ENCODE assay signal across 15 cellular contexts in genomic region chr13:97076898-97077297, GRCh38.
DNase-seq lines count a peak whose midpoint lies in the region; ATAC-seq and TF ChIP-seq lines count a peak whose summit lies in the region.
"Had no signal": no experiment of that assay in that cellular context is flagged by ENCODE, and none has a peak within 500 bp of the region (broad histone marks: within the 10 kb centered on the region; RNA-seq: fewer than 3 reads in every experiment).

No MANE protein-coding gene starts in this region.

- WGBS in heart left ventricle, 4 donors = 62 to 69% (median 63%) methylated on average over 9 of the region's 9 CpGs

- ATAC-seq in heart left ventricle (peak in 2 of 4 donors; percentile 20 to 51), Right ventricle myocardium inferior (no peak), SK-N-SH treated with all-trans-retinoic acid at 6 μM for 48 hours (no peak), GM19397 (IDR thresholded peaks at IDR 0.05; ENCODE audit: unreplicated experiment) (no peak)
- ATAC-seq: activated CD4-positive, CD25-positive, alpha-beta regulatory T cell treated with anti-CD3 and anti-CD28 coated beads, Interleukin-2, amount 50 U/mL, for 24 hours had no signal

- H3K4me3 ChIP-seq in heart left ventricle = peak overlapping the region in 8 of 12 donors; percentile 15 to 45 (median 22)
- H3K4me3 ChIP-seq in adipocyte (ENCODE audit: low read length) = peak overlapping the region; percentile 5
- peak overlapping the region in 4 of 5 donors; percentile 17 to 39 (median 28) for H3K4me3 ChIP-seq in subcutaneous abdominal adipose tissue (ENCODE audit: low read depth in 1 of 5, low read length in 5 of 5)
- H3K4me3 ChIP-seq: skin epidermis had no signal

- no peaks in the 10 kb centered on the region for H3K27me3 ChIP-seq in heart left ventricle
- no peaks in the 10 kb centered on the region for H3K27me3 ChIP-seq in adipocyte (replicated peaks; ENCODE audit: control insufficient read depth, insufficient read depth, low read length)
- H3K27me3 ChIP-seq in subcutaneous abdominal adipose tissue (ENCODE audit: control insufficient read depth in 5 of 5, insufficient read depth in 4 of 5, low read length in 5 of 5) = no peaks in the 10 kb centered on the region

- H3K36me3 ChIP-seq in heart left ventricle = no peaks in the 10 kb centered on the region
- no peaks in the 10 kb centered on the region for H3K36me3 ChIP-seq in adipocyte (ENCODE audit: control insufficient read depth, insufficient read depth, low read length, severe bottlenecking)
- H3K36me3 ChIP-seq in subcutaneous abdominal adipose tissue (ENCODE audit: control insufficient read depth in 5 of 5, insufficient read depth in 5 of 5, low read length in 5 of 5) = peaks cover 0 to 2% (median 0%) of the 10 kb centered on the region in 5 donors

- DNase-seq in heart left ventricle = no peak
- DNase-seq in Right ventricle myocardium inferior (ENCODE audit: missing footprints) = no peak
- DNase-seq in adipocyte (ENCODE audit: low read depth) = peak; percentile 63
- DNase-seq in globus pallidus (ENCODE audit: low spot score) = peak; percentile 11
- DNase-seq in NCI-H1092 (lab: John Stamatoyannopoulos, UW) = no peak
- DNase-seq: activated naive CD8-positive, alpha-beta T cell treated with anti-CD3 and anti-CD28 coated beads, Interleukin-2, amount 10 ng/mL, durations not matched to agents 7 days and 5 days; H9; NCI-H2171; T-helper 1 cell had no signal

- no peak for TF ChIP-seq POLR2A in heart left ventricle (IDR thresholded peaks at IDR 0.05)

- H3K9me3 ChIP-seq in heart left ventricle (peaks cover 0 to 26% (median 8%) of the 10 kb centered on the region in 12 donors), adipocyte (ENCODE audit: control insufficient read depth, low read length) (peaks cover 25% of the 10 kb centered on the region), subcutaneous abdominal adipose tissue (ENCODE audit: control insufficient read depth in 5 of 5, low read length in 5 of 5) (peaks cover 5 to 21% (median 14%) of the 10 kb centered on the region in 5 donors)

- intact Hi-C loops in heart left ventricle (cut with DNase I) (no loop called here), Right ventricle myocardium inferior (cut with DNase I) (no loop called here)

- H3K27ac ChIP-seq in heart left ventricle = peak overlapping the region in 2 of 12 donors; percentile 5 to 86
- H3K27ac ChIP-seq in subcutaneous abdominal adipose tissue (ENCODE audit: low read depth, low read length) = no peak overlapping the region
- H3K27ac ChIP-seq: 22Rv1 had no signal

- peaks cover 0 to 5% (median 0%) of the 10 kb centered on the region in 12 donors for H3K4me1 ChIP-seq in heart left ventricle
- no peaks in the 10 kb centered on the region for H3K4me1 ChIP-seq in adipocyte (ENCODE audit: control insufficient read depth, insufficient read depth, low read length)
- no peaks in the 10 kb centered on the region for H3K4me1 ChIP-seq in subcutaneous abdominal adipose tissue (ENCODE audit: control insufficient read depth in 5 of 5, insufficient read depth in 5 of 5, low read length in 5 of 5)

- H3K9ac ChIP-seq in adipocyte (ENCODE audit: low read length) = peak overlapping the region; percentile 16
- H3K9ac ChIP-seq in subcutaneous abdominal adipose tissue (ENCODE audit: low read length in 5 of 5) = peak overlapping the region in 1 of 5 donors; percentile 2

- TF ChIP-seq CTCF in heart left ventricle (IDR thresholded peaks at IDR 0.05) = no peak

TF ChIP-seq in SK-N-SH treated with all-trans-retinoic acid at 6 μM for 48 hours, 23 proteins besides CTCF, POLR2A, EP300 and RAD21:
- no peak for TF ChIP-seq PPARA (CRISPR knock-in tag; IDR thresholded peaks at IDR 0.05; ENCODE audit: borderline replicate concordance)
- TF ChIP-seq ESRRG (CRISPR knock-in tag; IDR thresholded peaks at IDR 0.05) = no peak
- no peak for TF ChIP-seq ZFP3 (CRISPR knock-in tag; IDR thresholded peaks at IDR 0.05)
- TF ChIP-seq ZFP30 (CRISPR knock-in tag; IDR thresholded peaks at IDR 0.05) = no peak
- no peak for TF ChIP-seq TOX (CRISPR knock-in tag; IDR thresholded peaks at IDR 0.05; ENCODE audit: borderline replicate concordance)
- no peak for TF ChIP-seq POU6F1 (CRISPR knock-in tag; IDR thresholded peaks at IDR 0.05; ENCODE audit: borderline replicate concordance, low read depth)
- no peak for TF ChIP-seq OSR1 (CRISPR knock-in tag; IDR thresholded peaks at IDR 0.05)
- no peak for TF ChIP-seq CSRNP3 (CRISPR knock-in tag; IDR thresholded peaks at IDR 0.05)
- TF ChIP-seq GLIS3 (CRISPR knock-in tag; IDR thresholded peaks at IDR 0.05) = no peak
- no peak for TF ChIP-seq BACH2 (CRISPR knock-in tag; IDR thresholded peaks at IDR 0.05; ENCODE audit: borderline replicate concordance)
- no peak for TF ChIP-seq SNAI2 (CRISPR knock-in tag; IDR thresholded peaks at IDR 0.05)
- no peak for TF ChIP-seq ARNTL (CRISPR knock-in tag; IDR thresholded peaks at IDR 0.05; ENCODE audit: borderline replicate concordance, low read depth)

Comparison
In these comparisons a context has a peak if more than half of its experiments do, and no peak if none do; other contexts are left out.
1. DNase-seq: peak in adipocyte (single experiment) and globus pallidus (single experiment); none in heart left ventricle (0 of 5), Right ventricle myocardium inferior (single experiment) and NCI-H1092 (single experiment).
2. Peak in every context shown above with its lines, with median percentiles within 50 percentile points of each other: H3K4me3 ChIP-seq.